Comparison of ENCODE assay signal across 1 cellular context in the genomic region with DNA sequence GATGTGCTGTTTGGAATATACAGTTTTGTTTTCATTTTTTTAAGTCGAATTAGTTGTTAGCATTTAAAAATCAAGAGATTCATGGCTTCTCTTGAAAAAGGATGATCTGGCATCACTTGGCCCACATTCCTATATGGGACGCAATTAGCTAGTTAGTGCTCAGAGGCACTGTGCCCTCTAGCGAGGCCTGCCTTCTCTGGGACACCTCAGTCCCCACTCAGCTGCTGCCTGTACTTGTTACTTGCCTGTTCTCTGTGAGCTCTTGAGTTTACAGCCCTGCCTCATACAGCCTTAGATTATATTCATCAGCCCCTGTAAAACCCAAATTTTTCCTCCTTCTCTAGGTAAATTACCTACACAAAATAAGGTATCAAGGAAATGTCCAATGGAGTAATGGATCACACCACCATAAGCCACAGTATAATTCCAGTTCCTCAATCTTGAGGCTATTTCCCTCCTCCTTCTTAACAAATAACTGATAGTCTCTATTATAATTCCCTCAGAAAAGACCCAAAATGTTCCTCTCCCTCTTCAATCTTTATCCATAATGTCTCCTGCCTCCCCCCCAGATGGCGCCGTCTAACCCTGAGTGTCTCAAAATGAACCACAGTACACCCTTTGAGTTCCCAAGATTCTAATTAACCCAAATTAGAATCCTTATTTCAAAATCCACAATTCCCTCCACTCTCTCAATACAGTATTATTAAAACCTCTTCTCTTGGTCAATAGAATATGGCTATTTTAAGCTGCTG.
TF ChIP-seq lines count a peak whose summit lies in the region.

No MANE protein-coding gene starts in this region.

TF ChIP-seq in H1, 55 proteins besides CTCF, POLR2A, EP300 and RAD21:
- TF ChIP-seq NANOG (IDR thresholded peaks at IDR 0.05; ENCODE audit: insufficient read depth, low read depth, low read length, poor library complexity, severe bottlenecking) (no peak), BRCA1 (IDR thresholded peaks at IDR 0.05; ENCODE audit: low read depth, low read length) (no peak), SP2 (IDR thresholded peaks at IDR 0.05; ENCODE audit: low read length) (no peak), RBBP5 (IDR thresholded peaks at IDR 0.05; ENCODE audit: borderline replicate concordance, low read depth, low read length) (no peak), CHD2 (IDR thresholded peaks at IDR 0.05; ENCODE audit: low read length) (no peak), BACH1 (IDR thresholded peaks at IDR 0.05; ENCODE audit: low read length) (no peak), YY1 (IDR thresholded peaks at IDR 0.05; ENCODE audit: low read depth, low read length) (no peak), CHD1 (IDR thresholded peaks at IDR 0.05; ENCODE audit: low read depth, low read length) (no peak), TEAD4 (IDR thresholded peaks at IDR 0.05; ENCODE audit: low read depth, low read length) (no peak), CBX8 (IDR thresholded peaks at IDR 0.05; ENCODE audit: borderline replicate concordance, low read depth, low read length) (no peak), CBX5 (IDR thresholded peaks at IDR 0.05; ENCODE audit: low read depth, low read length) (no peak), SRF (IDR thresholded peaks at IDR 0.05; ENCODE audit: low read depth, low read length) (no peak), PHF8 (conservative IDR thresholded peaks at IDR 0.05; ENCODE audit: low read depth, low read length) (no peak), SIRT6 (IDR thresholded peaks at IDR 0.05; ENCODE audit: low read length) (no peak), SIX5 (IDR thresholded peaks at IDR 0.05; ENCODE audit: low read depth, low read length) (no peak)
- TF ChIP-seq, protein P1, sequence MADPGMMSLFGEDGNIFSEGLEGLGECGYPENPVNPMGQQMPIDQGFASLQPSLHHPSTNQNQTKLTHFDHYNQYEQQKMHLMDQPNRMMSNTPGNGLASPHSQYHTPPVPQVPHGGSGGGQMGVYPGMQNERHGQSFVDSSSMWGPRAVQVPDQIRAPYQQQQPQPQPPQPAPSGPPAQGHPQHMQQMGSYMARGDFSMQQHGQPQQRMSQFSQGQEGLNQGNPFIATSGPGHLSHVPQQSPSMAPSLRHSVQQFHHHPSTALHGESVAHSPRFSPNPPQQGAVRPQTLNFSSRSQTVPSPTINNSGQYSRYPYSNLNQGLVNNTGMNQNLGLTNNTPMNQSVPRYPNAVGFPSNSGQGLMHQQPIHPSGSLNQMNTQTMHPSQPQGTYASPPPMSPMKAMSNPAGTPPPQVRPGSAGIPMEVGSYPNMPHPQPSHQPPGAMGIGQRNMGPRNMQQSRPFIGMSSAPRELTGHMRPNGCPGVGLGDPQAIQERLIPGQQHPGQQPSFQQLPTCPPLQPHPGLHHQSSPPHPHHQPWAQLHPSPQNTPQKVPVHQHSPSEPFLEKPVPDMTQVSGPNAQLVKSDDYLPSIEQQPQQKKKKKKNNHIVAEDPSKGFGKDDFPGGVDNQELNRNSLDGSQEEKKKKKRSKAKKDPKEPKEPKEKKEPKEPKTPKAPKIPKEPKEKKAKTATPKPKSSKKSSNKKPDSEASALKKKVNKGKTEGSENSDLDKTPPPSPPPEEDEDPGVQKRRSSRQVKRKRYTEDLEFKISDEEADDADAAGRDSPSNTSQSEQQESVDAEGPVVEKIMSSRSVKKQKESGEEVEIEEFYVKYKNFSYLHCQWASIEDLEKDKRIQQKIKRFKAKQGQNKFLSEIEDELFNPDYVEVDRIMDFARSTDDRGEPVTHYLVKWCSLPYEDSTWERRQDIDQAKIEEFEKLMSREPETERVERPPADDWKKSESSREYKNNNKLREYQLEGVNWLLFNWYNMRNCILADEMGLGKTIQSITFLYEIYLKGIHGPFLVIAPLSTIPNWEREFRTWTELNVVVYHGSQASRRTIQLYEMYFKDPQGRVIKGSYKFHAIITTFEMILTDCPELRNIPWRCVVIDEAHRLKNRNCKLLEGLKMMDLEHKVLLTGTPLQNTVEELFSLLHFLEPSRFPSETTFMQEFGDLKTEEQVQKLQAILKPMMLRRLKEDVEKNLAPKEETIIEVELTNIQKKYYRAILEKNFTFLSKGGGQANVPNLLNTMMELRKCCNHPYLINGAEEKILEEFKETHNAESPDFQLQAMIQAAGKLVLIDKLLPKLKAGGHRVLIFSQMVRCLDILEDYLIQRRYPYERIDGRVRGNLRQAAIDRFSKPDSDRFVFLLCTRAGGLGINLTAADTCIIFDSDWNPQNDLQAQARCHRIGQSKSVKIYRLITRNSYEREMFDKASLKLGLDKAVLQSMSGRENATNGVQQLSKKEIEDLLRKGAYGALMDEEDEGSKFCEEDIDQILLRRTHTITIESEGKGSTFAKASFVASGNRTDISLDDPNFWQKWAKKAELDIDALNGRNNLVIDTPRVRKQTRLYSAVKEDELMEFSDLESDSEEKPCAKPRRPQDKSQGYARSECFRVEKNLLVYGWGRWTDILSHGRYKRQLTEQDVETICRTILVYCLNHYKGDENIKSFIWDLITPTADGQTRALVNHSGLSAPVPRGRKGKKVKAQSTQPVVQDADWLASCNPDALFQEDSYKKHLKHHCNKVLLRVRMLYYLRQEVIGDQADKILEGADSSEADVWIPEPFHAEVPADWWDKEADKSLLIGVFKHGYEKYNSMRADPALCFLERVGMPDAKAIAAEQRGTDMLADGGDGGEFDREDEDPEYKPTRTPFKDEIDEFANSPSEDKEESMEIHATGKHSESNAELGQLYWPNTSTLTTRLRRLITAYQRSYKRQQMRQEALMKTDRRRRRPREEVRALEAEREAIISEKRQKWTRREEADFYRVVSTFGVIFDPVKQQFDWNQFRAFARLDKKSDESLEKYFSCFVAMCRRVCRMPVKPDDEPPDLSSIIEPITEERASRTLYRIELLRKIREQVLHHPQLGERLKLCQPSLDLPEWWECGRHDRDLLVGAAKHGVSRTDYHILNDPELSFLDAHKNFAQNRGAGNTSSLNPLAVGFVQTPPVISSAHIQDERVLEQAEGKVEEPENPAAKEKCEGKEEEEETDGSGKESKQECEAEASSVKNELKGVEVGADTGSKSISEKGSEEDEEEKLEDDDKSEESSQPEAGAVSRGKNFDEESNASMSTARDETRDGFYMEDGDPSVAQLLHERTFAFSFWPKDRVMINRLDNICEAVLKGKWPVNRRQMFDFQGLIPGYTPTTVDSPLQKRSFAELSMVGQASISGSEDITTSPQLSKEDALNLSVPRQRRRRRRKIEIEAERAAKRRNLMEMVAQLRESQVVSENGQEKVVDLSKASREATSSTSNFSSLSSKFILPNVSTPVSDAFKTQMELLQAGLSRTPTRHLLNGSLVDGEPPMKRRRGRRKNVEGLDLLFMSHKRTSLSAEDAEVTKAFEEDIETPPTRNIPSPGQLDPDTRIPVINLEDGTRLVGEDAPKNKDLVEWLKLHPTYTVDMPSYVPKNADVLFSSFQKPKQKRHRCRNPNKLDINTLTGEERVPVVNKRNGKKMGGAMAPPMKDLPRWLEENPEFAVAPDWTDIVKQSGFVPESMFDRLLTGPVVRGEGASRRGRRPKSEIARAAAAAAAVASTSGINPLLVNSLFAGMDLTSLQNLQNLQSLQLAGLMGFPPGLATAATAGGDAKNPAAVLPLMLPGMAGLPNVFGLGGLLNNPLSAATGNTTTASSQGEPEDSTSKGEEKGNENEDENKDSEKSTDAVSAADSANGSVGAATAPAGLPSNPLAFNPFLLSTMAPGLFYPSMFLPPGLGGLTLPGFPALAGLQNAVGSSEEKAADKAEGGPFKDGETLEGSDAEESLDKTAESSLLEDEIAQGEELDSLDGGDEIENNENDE (IDR thresholded peaks at IDR 0.05; ENCODE audit: insufficient replicate concordance, low read length): no peak
